Comparison of ENCODE assay signal across 1 cellular context in genomic region chr12:72330784-72331183, GRCh38.
TF ChIP-seq lines count a peak whose summit lies in the region.

No MANE protein-coding gene starts in this region.

TF ChIP-seq in IMR-90, 13 proteins besides CTCF, POLR2A, EP300 and RAD21:
- TF ChIP-seq MAFK (IDR thresholded peaks at IDR 0.05; ENCODE audit: low read depth, low read length) (no peak), CEBPB (IDR thresholded peaks at IDR 0.05; ENCODE audit: low read depth, low read length) (no peak), ELK1 (IDR thresholded peaks at IDR 0.05; ENCODE audit: borderline replicate concordance, low read depth, low read length) (no peak), FOS (IDR thresholded peaks at IDR 0.05; ENCODE audit: low read depth, low read length) (no peak), MAZ (IDR thresholded peaks at IDR 0.05; ENCODE audit: borderline replicate concordance, low read depth, low read length) (no peak), NFE2L2 (IDR thresholded peaks at IDR 0.05; ENCODE audit: low read depth, low read length) (no peak), RCOR1 (IDR thresholded peaks at IDR 0.05; ENCODE audit: insufficient replicate concordance, low read length) (no peak), SMC3 (IDR thresholded peaks at IDR 0.05; ENCODE audit: low read depth, low read length) (no peak)
